Comparison of ENCODE assay signal across 14 cellular contexts in the genomic region with DNA sequence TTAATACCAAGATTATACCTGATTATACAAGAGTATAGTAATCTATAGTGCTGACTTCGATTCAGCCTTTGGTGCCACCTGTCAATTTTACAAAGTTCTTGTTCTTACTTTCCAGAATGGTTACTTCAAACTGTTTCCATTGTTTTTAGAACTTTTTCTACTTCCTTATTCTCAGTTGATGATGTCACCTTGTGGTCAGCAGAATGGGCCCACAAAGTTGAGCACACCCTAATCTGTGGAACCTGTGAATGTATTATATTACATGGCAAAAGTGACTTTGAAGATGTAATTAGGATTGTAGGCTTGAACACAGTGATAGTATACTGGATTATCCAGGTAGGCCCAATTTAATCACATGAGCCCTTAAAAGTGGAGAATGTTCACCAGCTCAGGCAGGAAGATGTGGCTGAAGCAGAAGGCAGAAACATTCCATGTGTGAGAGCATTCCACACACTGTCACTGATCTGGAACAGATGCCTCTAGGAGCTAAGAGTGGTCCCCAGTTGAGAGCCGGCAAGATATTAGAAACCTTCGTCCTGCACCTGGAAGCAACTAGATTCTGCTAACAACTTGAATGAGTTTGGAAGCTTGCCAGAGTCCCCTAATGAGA. TPM values are rescaled to one million over a fixed set of nuclear protein-coding genes. Genes with fewer than 3 reads are reported as not detected.
A peak's percentile ranks its signal among the peaks of the same experiment; 100 is the strongest.
DNase-seq lines count a peak whose midpoint lies in the region; ATAC-seq, FAIRE-seq and TF ChIP-seq lines count a peak whose summit lies in the region.
"Had no signal": no experiment of that assay in that cellular context is flagged by ENCODE, and none has a peak within 500 bp of the region (broad histone marks: within the 10 kb centered on the region; RNA-seq: fewer than 3 reads in every experiment).

No MANE protein-coding gene starts in this region.

- FAIRE-seq in pancreas (lab: Jason Lieb, UNC), result no peak
- FAIRE-seq: GM12891 had no signal

- H3K4me3 ChIP-seq in pancreas (no peak overlapping the region), BE2C (ENCODE audit: low read depth, low read length) (no peak overlapping the region)
- H3K4me3 ChIP-seq: esophagus squamous epithelium, tibial nerve had no signal

- H3K4me1 ChIP-seq in pancreas, result peaks cover 0 to 3% (median 0%) of the 10 kb centered on the region in 3 donors
- no peaks in the 10 kb centered on the region for H3K4me1 ChIP-seq in BE2C

- intact Hi-C loops in pancreas (cut with DNase I), result no loop called here

- H3K36me3 ChIP-seq in pancreas (no peaks in the 10 kb centered on the region), BE2C (no peaks in the 10 kb centered on the region)
- H3K36me3 ChIP-seq: esophagus squamous epithelium, tibial nerve had no signal

- TF ChIP-seq CTCF in pancreas (IDR thresholded peaks at IDR 0.05), result no peak
- no peak for TF ChIP-seq CTCF in BE2C (IDR thresholded peaks at IDR 0.05; ENCODE audit: low read depth, low read length)

- DNase-seq in SIG-M5 treated with dmso at 0.1 percent for 504 hours (lab: John Stamatoyannopoulos, UW; ENCODE audit: unreplicated experiment), result peak; percentile 46
- DNase-seq in SIG-M5 (lab: John Stamatoyannopoulos, UW), result no peak
- DNase-seq in SW480 (ENCODE audit: low spot score), result peak; percentile 3
- DNase-seq in renal cortical epithelial cell (ENCODE audit: low read depth), result peak; percentile 64
- no peak for DNase-seq in pancreas
- DNase-seq in BE2C, result no peak
- DNase-seq: esophagus squamous epithelium, mesendoderm, NCI-H2081, T-helper 9 cell had no signal

- ATAC-seq in HG03378 (IDR thresholded peaks at IDR 0.05; ENCODE audit: unreplicated experiment) (peak; percentile 76), pancreas (no peak), HG03521 (IDR thresholded peaks at IDR 0.05; ENCODE audit: unreplicated experiment) (no peak)

- 90 to 95% methylated on average over 3 of the region's 3 CpGs for WGBS in pancreas, 2 donors

- no peaks in the 10 kb centered on the region for H3K27me3 ChIP-seq in pancreas
- H3K27me3 ChIP-seq in BE2C, result peaks cover 6% of the 10 kb centered on the region
- H3K27me3 ChIP-seq: esophagus squamous epithelium, tibial nerve had no signal

- no peaks in the 10 kb centered on the region for H3K9me3 ChIP-seq in pancreas
- H3K9me3 ChIP-seq in BE2C, result no peaks in the 10 kb centered on the region
- H3K9me3 ChIP-seq: esophagus squamous epithelium, tibial nerve had no signal

- no peak overlapping the region for H3K27ac ChIP-seq in pancreas
- H3K27ac ChIP-seq: esophagus squamous epithelium, tibial nerve had no signal

RNA-seq across cellular contexts. Expression of gene SGMS2, which starts 6.3 kb away (rescaled TPM):
- total RNA-seq in renal cortical epithelial cell (223 and 244 TPM in 2 replicates), pancreas (10 to 100 TPM; 11.0 to 25.4 (median 14.9) TPM)
- 1 to 10 TPM; 1.6 to 5.9 TPM for polyA plus RNA-seq in pancreas
- polyA plus RNA-seq in BE2C (2012; ENCODE audit: insufficient read depth, insufficient read length, low read depth), result not detected

Comparison
In these comparisons a context has a peak if more than half of its experiments do, and no peak if none do; other contexts are left out.
1. DNase-seq: peak in SIG-M5 treated with dmso at 0.1 percent for 504 hours (single experiment), SW480 (single experiment) and renal cortical epithelial cell (single experiment); none in SIG-M5 (single experiment), pancreas (0 of 6) and BE2C (single experiment).